ENCODE assay signal across 15 cellular contexts in genomic region chr9:78756813-78757510, GRCh38.
A peak's percentile ranks its signal among the peaks of the same experiment; 100 is the strongest.
DNase-seq lines count a peak whose midpoint lies in the region; ATAC-seq, FAIRE-seq and TF ChIP-seq lines count a peak whose summit lies in the region.
"Had no signal": no experiment of that assay in that cellular context is flagged by ENCODE, and none has a peak within 500 bp of the region (broad histone marks: within the 10 kb centered on the region; RNA-seq: fewer than 3 reads in every experiment).

No MANE protein-coding gene starts in this region.

- no peak for FAIRE-seq in GM12878 (lab: Jason Lieb, UNC)

- no peaks in the 10 kb centered on the region for H3K27me3 ChIP-seq in GM12878 (replicated peaks in 1 of 2; ENCODE audit: control insufficient read depth in 2 of 2, insufficient read depth in 2 of 2, low read length in 1 of 2)
- no peaks in the 10 kb centered on the region for H3K27me3 ChIP-seq in lower lobe of right lung (ENCODE audit: low read depth)

- no peak overlapping the region for H3K9ac ChIP-seq in GM12878 (ENCODE audit: control insufficient read depth, insufficient read depth, low read length)

- H4K20me1 ChIP-seq in GM12878 (ENCODE audit: control insufficient read depth, insufficient read depth) = no peaks in the 10 kb centered on the region

- TF ChIP-seq POLR2A in GM12878 (IDR thresholded peaks at IDR 0.05; ENCODE audit: low read depth, low read length) = no peak

- H3K36me3 ChIP-seq in GM12878 (ENCODE audit: control insufficient read depth in 2 of 2, insufficient read depth in 2 of 2, low read length in 1 of 2) (no peaks in the 10 kb centered on the region), lower lobe of right lung (no peaks in the 10 kb centered on the region)

- H3K4me3 ChIP-seq in GM12878 (no peak overlapping the region), lower lobe of right lung (no peak overlapping the region)

- H3K9me3 ChIP-seq in GM12878 (replicated peaks; ENCODE audit: control insufficient read depth, insufficient read depth, low read length) = no peaks in the 10 kb centered on the region
- H3K9me3 ChIP-seq in lower lobe of right lung = no peaks in the 10 kb centered on the region

- CTCF ChIA-PET in GM12878 (lab: Yijun Ruan, JAX) = no interaction called here

- H3K4me1 ChIP-seq in GM12878 (ENCODE audit: control insufficient read depth, insufficient read depth, low read length) = no peaks in the 10 kb centered on the region
- no peaks in the 10 kb centered on the region for H3K4me1 ChIP-seq in lower lobe of right lung

- ATAC-seq in GM18868 (IDR thresholded peaks at IDR 0.05; ENCODE audit: unreplicated experiment) (peak; percentile 95), GM21717 (IDR thresholded peaks at IDR 0.05; ENCODE audit: unreplicated experiment) (peak; percentile 83), HG03108 (IDR thresholded peaks at IDR 0.05; ENCODE audit: unreplicated experiment) (peak; percentile 64), GM12878 (peak; percentile 51), lower lobe of right lung (no peak)

- H3K4me2 ChIP-seq in GM12878 (ENCODE audit: control insufficient read depth, insufficient read depth) = no peak overlapping the region; the same call in 1 of the 2 replicates

- intact Hi-C loops in GM12878 (cut with micrococcal nuclease; ENCODE audit: unreplicated experiment) (loop anchor here (5.0 kb wide), 1 partner anchor 50 kb away; no protein-coding TSS in a partner anchor), lower lobe of right lung (cut with DNase I) (no loop called here)

- in situ Hi-C loops in GM12878 (cut with MboI) = no loop called here

- no peak overlapping the region for H3K4me3 Mint-ChIP-seq in type B pancreatic cell
- H3K4me3 Mint-ChIP-seq: CD4-positive, alpha-beta T cell; H9 had no signal

- WGBS in GM12878 (ENCODE audit: insufficient coverage, insufficient replicate concordance, low lambda C conversion rate, missing lambda C conversion rate) = 18% methylated on average over 7 of the region's 7 CpGs

- no peaks in the 10 kb centered on the region for H3K4me1 Mint-ChIP-seq in type B pancreatic cell (ENCODE audit: unreplicated experiment)
- H3K4me1 Mint-ChIP-seq: H9 had no signal

- no peak overlapping the region for H2AFZ ChIP-seq in GM12878 (ENCODE audit: control insufficient read depth, low read depth, low read length)

- no peaks in the 10 kb centered on the region for H3K9me3 Mint-ChIP-seq in type B pancreatic cell

- DNase-seq in GM12878 (ENCODE audit: low read depth, low spot score) (peak; percentile 4), lower lobe of right lung (no peak), type B pancreatic cell (ENCODE audit: extremely low spot score, unreplicated experiment) (no peak), NCI-H345 (lab: John Stamatoyannopoulos, UW) (no peak), NCI-H345 treated with DMSO at 0.1 percent for 48 hours (lab: John Stamatoyannopoulos, UW; ENCODE audit: unreplicated experiment) (no peak)
- DNase-seq: activated CD4-positive, CD25-positive, alpha-beta regulatory T cell; activated T-cell treated with anti-CD3 and anti-CD28 coated beads for 4 hours; CD4-positive, alpha-beta T cell; foreskin fibroblast; H9; NCI-H1105; NCI-H510A had no signal

- H3K27ac ChIP-seq in GM12878 (ENCODE audit: control insufficient read depth, insufficient read depth) (no peak overlapping the region), lower lobe of right lung (no peak overlapping the region)

- TF ChIP-seq CTCF in GM12878 (IDR thresholded peaks at IDR 0.05 in 2 of 3, conservative IDR thresholded peaks at IDR 0.05 in 1 of 3; ENCODE audit: control insufficient read depth in 2 of 3, extremely low read depth in 1 of 3, insufficient read depth in 1 of 3, low read depth in 3 of 3, low read length in 3 of 3) = no peak
- no peak for TF ChIP-seq CTCF in lower lobe of right lung (IDR thresholded peaks at IDR 0.05)
- no peak for TF ChIP-seq CTCF in type B pancreatic cell (conservative IDR thresholded peaks at IDR 0.05)

- no peak overlapping the region for H3K27ac Mint-ChIP-seq in type B pancreatic cell
- H3K27ac Mint-ChIP-seq: CD4-positive, alpha-beta T cell; H9 had no signal

- peaks cover 3% of the 10 kb centered on the region for H3K27me3 Mint-ChIP-seq in type B pancreatic cell
- H3K27me3 Mint-ChIP-seq: CD4-positive, alpha-beta T cell had no signal

- TF ChIP-seq RAD21 in GM12878 (IDR thresholded peaks at IDR 0.05; ENCODE audit: insufficient read depth, low read depth, low read length) = no peak

- no peaks in the 10 kb centered on the region for H3K36me3 Mint-ChIP-seq in type B pancreatic cell

- H3K79me2 ChIP-seq in GM12878 (ENCODE audit: control insufficient read depth, insufficient read depth, low read length) = no peaks in the 10 kb centered on the region

- SMC1A ChIA-PET in GM12878 (lab: Charles Lee; ENCODE audit: uncharacterized antibody, unreplicated experiment) = no interaction called here

- TF ChIP-seq EP300 in GM12878 (IDR thresholded peaks at IDR 0.05; ENCODE audit: borderline replicate concordance in 1 of 2, control insufficient read depth in 1 of 2, low read depth in 2 of 2, low read length in 2 of 2) = no peak

- POLR2A ChIA-PET in GM12878 (lab: Charles Lee) = no interaction called here

- RAD21 ChIA-PET in GM12878 (lab: Charles Lee; ENCODE audit: unreplicated experiment) = no interaction called here

- no TSS peak for BruUV-seq in GM12878 (replicated peaks; lab: Mats Ljungman, UMichigan)

TF ChIP-seq in GM12878, 131 proteins besides CTCF, POLR2A, EP300 and RAD21:
- TF ChIP-seq JUNB (IDR thresholded peaks at IDR 0.05) = 0 out of 2 replicates have a peak, but pooled peaks have one; percentile 9
- 0 out of 2 replicates have a peak, but pooled peaks have one; percentile 44 for TF ChIP-seq NFIC (IDR thresholded peaks at IDR 0.05; ENCODE audit: low read depth, low read length)
- TF ChIP-seq RUNX3 (IDR thresholded peaks at IDR 0.05; ENCODE audit: low read length) = peak; percentile 37
- no peak for TF ChIP-seq DPF2 (IDR thresholded peaks at IDR 0.05)
- peak; percentile 69; the same call in 1 of the 2 replicates for TF ChIP-seq MEF2A (IDR thresholded peaks at IDR 0.05; ENCODE audit: insufficient read depth, low read depth, low read length)
- peak; percentile 34; the same call in 1 of the 2 replicates for TF ChIP-seq SPI1 (IDR thresholded peaks at IDR 0.05; ENCODE audit: borderline replicate concordance, insufficient read depth, low read depth, low read length)
- TF ChIP-seq, protein P1, sequence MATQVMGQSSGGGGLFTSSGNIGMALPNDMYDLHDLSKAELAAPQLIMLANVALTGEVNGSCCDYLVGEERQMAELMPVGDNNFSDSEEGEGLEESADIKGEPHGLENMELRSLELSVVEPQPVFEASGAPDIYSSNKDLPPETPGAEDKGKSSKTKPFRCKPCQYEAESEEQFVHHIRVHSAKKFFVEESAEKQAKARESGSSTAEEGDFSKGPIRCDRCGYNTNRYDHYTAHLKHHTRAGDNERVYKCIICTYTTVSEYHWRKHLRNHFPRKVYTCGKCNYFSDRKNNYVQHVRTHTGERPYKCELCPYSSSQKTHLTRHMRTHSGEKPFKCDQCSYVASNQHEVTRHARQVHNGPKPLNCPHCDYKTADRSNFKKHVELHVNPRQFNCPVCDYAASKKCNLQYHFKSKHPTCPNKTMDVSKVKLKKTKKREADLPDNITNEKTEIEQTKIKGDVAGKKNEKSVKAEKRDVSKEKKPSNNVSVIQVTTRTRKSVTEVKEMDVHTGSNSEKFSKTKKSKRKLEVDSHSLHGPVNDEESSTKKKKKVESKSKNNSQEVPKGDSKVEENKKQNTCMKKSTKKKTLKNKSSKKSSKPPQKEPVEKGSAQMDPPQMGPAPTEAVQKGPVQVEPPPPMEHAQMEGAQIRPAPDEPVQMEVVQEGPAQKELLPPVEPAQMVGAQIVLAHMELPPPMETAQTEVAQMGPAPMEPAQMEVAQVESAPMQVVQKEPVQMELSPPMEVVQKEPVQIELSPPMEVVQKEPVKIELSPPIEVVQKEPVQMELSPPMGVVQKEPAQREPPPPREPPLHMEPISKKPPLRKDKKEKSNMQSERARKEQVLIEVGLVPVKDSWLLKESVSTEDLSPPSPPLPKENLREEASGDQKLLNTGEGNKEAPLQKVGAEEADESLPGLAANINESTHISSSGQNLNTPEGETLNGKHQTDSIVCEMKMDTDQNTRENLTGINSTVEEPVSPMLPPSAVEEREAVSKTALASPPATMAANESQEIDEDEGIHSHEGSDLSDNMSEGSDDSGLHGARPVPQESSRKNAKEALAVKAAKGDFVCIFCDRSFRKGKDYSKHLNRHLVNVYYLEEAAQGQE (IDR thresholded peaks at IDR 0.05; ENCODE audit: low read depth, low read length) = no peak
- TF ChIP-seq FOXM1 (IDR thresholded peaks at IDR 0.05; ENCODE audit: low read depth, low read length) = 0 out of 2 replicates have a peak, but pooled peaks have one; percentile 11
- TF ChIP-seq NFXL1 (IDR thresholded peaks at IDR 0.05; ENCODE audit: borderline replicate concordance) = no peak
TF ChIP-seq in GM12878: peak in this region for 6.

Comparison
In these comparisons a context has a peak if more than half of its experiments do, and no peak if none do; other contexts are left out.
1. ATAC-seq: peak in GM18868 (single experiment), GM21717 (single experiment), HG03108 (single experiment) and GM12878 (single experiment); none in lower lobe of right lung (0 of 2).